ENCODE assay signal across 8 cellular contexts in genomic region chr13:31162151-31163008, GRCh38. TPM values are rescaled to one million over a fixed set of nuclear protein-coding genes. Genes with fewer than 3 reads are reported as not detected.
DNase-seq lines count a peak whose midpoint lies in the region; ATAC-seq and TF ChIP-seq lines count a peak whose summit lies in the region.

No MANE protein-coding gene starts in this region.

- H3K9me3 Mint-ChIP-seq in activated naive CD8-positive, alpha-beta T cell treated with anti-CD3 and anti-CD28 coated beads for 36 hours: no peaks in the 10 kb centered on the region

- TF ChIP-seq EP300 in SK-N-SH (IDR thresholded peaks at IDR 0.05; ENCODE audit: borderline replicate concordance in 1 of 2, low read depth in 1 of 2, low read length in 1 of 2): peak in 1 of 2 experiments; percentile 44; a peak in 2 of 4 replicates

- POLR2A ChIA-PET in SK-N-SH (lab: Yijun Ruan, JAX): interaction anchor here (0.6 kb wide), 1 partner anchor 78 kb away, joined by 3 read pairs; no protein-coding TSS in a partner anchor

- peak overlapping the region; percentile 97 for H3K4me3 Mint-ChIP-seq in activated naive CD8-positive, alpha-beta T cell treated with anti-CD3 and anti-CD28 coated beads for 36 hours

- peaks cover 28% of the 10 kb centered on the region for H3K36me3 Mint-ChIP-seq in activated naive CD8-positive, alpha-beta T cell treated with anti-CD3 and anti-CD28 coated beads for 36 hours

- ATAC-seq in HG02610 (IDR thresholded peaks at IDR 0.05; ENCODE audit: unreplicated experiment): peak; percentile 87

- peak overlapping the region; percentile 95 for H3K27ac Mint-ChIP-seq in activated naive CD8-positive, alpha-beta T cell treated with anti-CD3 and anti-CD28 coated beads for 36 hours

- H3K4me1 ChIP-seq in SK-N-SH (ENCODE audit: control insufficient read depth in 1 of 2, insufficient read depth in 2 of 2, low read depth in 1 of 2, low read length in 1 of 2): peaks cover 0 to 15% of the 10 kb centered on the region in 2 experiments; a peak in 2 of 4 replicates
- peaks cover 20% of the 10 kb centered on the region for H3K4me1 ChIP-seq in osteoblast (ENCODE audit: insufficient read depth, low read length)
- no peaks in the 10 kb centered on the region for H3K4me1 ChIP-seq in thymus (ENCODE audit: control insufficient read depth, insufficient read depth, low read length)

- H3F3A ChIP-seq in SK-N-SH (replicated peaks; ENCODE audit: insufficient read depth): no peaks in the 10 kb centered on the region

- no peak for TF ChIP-seq RAD21 in SK-N-SH (IDR thresholded peaks at IDR 0.05; ENCODE audit: low read length)

- TF ChIP-seq CTCF in GM10266 (IDR thresholded peaks at IDR 0.05; ENCODE audit: control insufficient read depth, insufficient read depth, low read depth, missing control alignments): no peak
- TF ChIP-seq CTCF in SK-N-SH (IDR thresholded peaks at IDR 0.05): no peak
- no peak for TF ChIP-seq CTCF in osteoblast (IDR thresholded peaks at IDR 0.05; ENCODE audit: extremely low read depth, low read depth, low read length)

- H3K9me2 ChIP-seq in SK-N-SH: no peaks in the 10 kb centered on the region

- peaks cover 29% of the 10 kb centered on the region for H3K4me1 Mint-ChIP-seq in activated naive CD8-positive, alpha-beta T cell treated with anti-CD3 and anti-CD28 coated beads for 36 hours

- H2AFZ ChIP-seq in SK-N-SH (ENCODE audit: low read depth) (peak overlapping the region; percentile 87), osteoblast (ENCODE audit: low read length) (peak overlapping the region; percentile 97)

- 2% methylated on average over 22 of the region's 34 CpGs for WGBS in SK-N-SH (ENCODE audit: low lambda C conversion rate)
- under 1% methylated on average over 34 of the region's 34 CpGs for WGBS in thymus

- H3K9ac ChIP-seq in SK-N-SH: peak overlapping the region; percentile 87

- peaks cover 10 to 15% of the 10 kb centered on the region in 2 experiments for H3K36me3 ChIP-seq in SK-N-SH (replicated peaks in 1 of 2; ENCODE audit: control insufficient read depth in 1 of 2, insufficient read depth in 2 of 2, low read length in 1 of 2)
- peaks cover 7% of the 10 kb centered on the region for H3K36me3 ChIP-seq in osteoblast (ENCODE audit: insufficient read depth, low read length)
- no peaks in the 10 kb centered on the region for H3K36me3 ChIP-seq in thymus (ENCODE audit: control insufficient read depth, insufficient read depth)

- H3K27me3 Mint-ChIP-seq in activated naive CD8-positive, alpha-beta T cell treated with anti-CD3 and anti-CD28 coated beads for 36 hours: no peaks in the 10 kb centered on the region

- H3K9me3 ChIP-seq in SK-N-SH (no peaks in the 10 kb centered on the region), osteoblast (ENCODE audit: low read depth, low read length) (no peaks in the 10 kb centered on the region), thymus (ENCODE audit: control insufficient read depth) (no peaks in the 10 kb centered on the region)

- H3K27ac ChIP-seq in SK-N-SH (ENCODE audit: low read depth in 2 of 2, low read length in 1 of 2) (peak overlapping the region; percentile 92 to 96), osteoblast (ENCODE audit: low read depth, low read length) (peak overlapping the region; percentile 96), thymus (ENCODE audit: low read depth) (peak overlapping the region; percentile 92)

- H3K4me2 ChIP-seq in SK-N-SH: peak overlapping the region; percentile 92
- H3K4me2 ChIP-seq in osteoblast (ENCODE audit: insufficient read depth, low read length): peak overlapping the region; percentile 93

- H3K79me2 ChIP-seq in SK-N-SH (ENCODE audit: insufficient read depth): peaks cover 41% of the 10 kb centered on the region
- H3K79me2 ChIP-seq in osteoblast (ENCODE audit: insufficient read depth, low read length): peaks cover 37% of the 10 kb centered on the region

- H3K4me3 ChIP-seq in SK-N-SH (ENCODE audit: low read depth in 2 of 2, low read length in 1 of 2) (peak overlapping the region; percentile 86 to 98), osteoblast (ENCODE audit: insufficient read depth, low read length) (peak overlapping the region; percentile 95), thymus (ENCODE audit: low read length) (peak overlapping the region; percentile 77)

- DNase-seq in GM10266 (ENCODE audit: extremely low spot score) (peak; percentile 89), NCI-H1092 (lab: John Stamatoyannopoulos, UW) (peak; percentile 94), SK-N-SH (peak; percentile 89), head of caudate nucleus (peak; percentile 95 to 99 (median 98)), osteoblast (ENCODE audit: insufficient read length, low spot score, missing footprints) (peak; percentile 96)
- DNase-seq in activated naive CD8-positive, alpha-beta T cell treated with anti-CD3 and anti-CD28 coated beads for 36 hours: peak; percentile 93

- H4K20me1 ChIP-seq in SK-N-SH (ENCODE audit: insufficient read depth) (peaks cover 19% of the 10 kb centered on the region), osteoblast (ENCODE audit: insufficient read depth, low read length) (peaks cover 14% of the 10 kb centered on the region)

- intact Hi-C loops in head of caudate nucleus (cut with DNase I): loop anchor here (2.0 kb wide), 1 partner anchor 30 kb away; no protein-coding TSS in a partner anchor

- CTCF ChIA-PET in SK-N-SH (lab: Yijun Ruan, JAX): interaction anchor here (0.8 to 3.0 kb wide), 3 partner anchors 38 to 297 kb away, joined by 3 to 11 read pairs (median 10); partner anchors contain the start of gene B3GLCT

- H3K27me3 ChIP-seq in SK-N-SH (ENCODE audit: insufficient read depth) (no peaks in the 10 kb centered on the region), osteoblast (ENCODE audit: insufficient read depth, low read length) (no peaks in the 10 kb centered on the region), thymus (ENCODE audit: control insufficient read depth, insufficient read depth) (no peaks in the 10 kb centered on the region)

TF ChIP-seq in SK-N-SH, 30 proteins besides CTCF, POLR2A, EP300 and RAD21 (continues in another document):
- 0 out of 2 replicates have a peak, but pooled peaks have one; percentile 31 for TF ChIP-seq YY1 (IDR thresholded peaks at IDR 0.05; ENCODE audit: low read depth)
- no peak for TF ChIP-seq JUND (IDR thresholded peaks at IDR 0.05)
- TF ChIP-seq REST (IDR thresholded peaks at IDR 0.05; ENCODE audit: low read depth, low read length): no peak
- TF ChIP-seq ELF1 (IDR thresholded peaks at IDR 0.05): peak; percentile 60
- TF ChIP-seq GABPA (IDR thresholded peaks at IDR 0.05; ENCODE audit: low read depth): peak; percentile 55
- peak; percentile 39; the same call in 1 of the 2 replicates for TF ChIP-seq TAF1 (IDR thresholded peaks at IDR 0.05; ENCODE audit: borderline replicate concordance, low read depth, low read length)
- TF ChIP-seq CHD2 (IDR thresholded peaks at IDR 0.05; ENCODE audit: low read length, partially characterized antibody): peak; percentile 99
- no peak for TF ChIP-seq FOXM1 (IDR thresholded peaks at IDR 0.05; ENCODE audit: low read depth)
- peak; percentile 98 for TF ChIP-seq ZBTB33 (IDR thresholded peaks at IDR 0.05; ENCODE audit: borderline replicate concordance, low read depth)

RNA-seq across cellular contexts. Expression of gene HSPH1, which starts 0.7 kb away (rescaled TPM):
- polyA plus RNA-seq in SK-N-SH (2012; rRNA removed): 30.4 and 32.8 TPM in 2 replicates
- polyA plus RNA-seq in SK-N-SH (2012; cell fraction: cytosol; rRNA removed): 36.7 and 50.8 TPM in 2 replicates
- polyA plus RNA-seq in SK-N-SH (2012; cell fraction: nucleus; rRNA removed): 35.3 and 53.9 TPM in 2 replicates
- total RNA-seq in activated naive CD8-positive, alpha-beta T cell treated with anti-CD3 and anti-CD28 coated beads for 36 hours: 100 to 1,000 TPM; 267 TPM
- total RNA-seq in osteoblast: 35.5 and 43.3 TPM in 2 replicates
- 58.2 TPM for polyA plus RNA-seq in thymus

RNA-seq across cellular contexts. Expression of gene B3GLCT, which starts 37.4 kb away (rescaled TPM):
- polyA plus RNA-seq in SK-N-SH (2012; rRNA removed) (2.4 and 2.8 TPM in 2 replicates), thymus (4.2 TPM)
- polyA plus RNA-seq in SK-N-SH (2012; cell fraction: cytosol; rRNA removed): 3.6 and 3.9 TPM in 2 replicates
- polyA plus RNA-seq in SK-N-SH (2012; cell fraction: nucleus; rRNA removed): 1.0 and 2.0 TPM in 2 replicates
- total RNA-seq in activated naive CD8-positive, alpha-beta T cell treated with anti-CD3 and anti-CD28 coated beads for 36 hours: 1 to 10 TPM; 3.3 to 3.7 TPM
- total RNA-seq in osteoblast: 14.7 and 18.8 TPM in 2 replicates

Comparison
In these comparisons a context has a peak if more than half of its experiments do, and no peak if none do; other contexts are left out.
1. Peak in every context shown above with its lines: DNase-seq, ATAC-seq, H3K4me3 ChIP-seq and H3K27ac ChIP-seq.